8 cellular contexts compared by ENCODE assay signal in the genomic region with DNA sequence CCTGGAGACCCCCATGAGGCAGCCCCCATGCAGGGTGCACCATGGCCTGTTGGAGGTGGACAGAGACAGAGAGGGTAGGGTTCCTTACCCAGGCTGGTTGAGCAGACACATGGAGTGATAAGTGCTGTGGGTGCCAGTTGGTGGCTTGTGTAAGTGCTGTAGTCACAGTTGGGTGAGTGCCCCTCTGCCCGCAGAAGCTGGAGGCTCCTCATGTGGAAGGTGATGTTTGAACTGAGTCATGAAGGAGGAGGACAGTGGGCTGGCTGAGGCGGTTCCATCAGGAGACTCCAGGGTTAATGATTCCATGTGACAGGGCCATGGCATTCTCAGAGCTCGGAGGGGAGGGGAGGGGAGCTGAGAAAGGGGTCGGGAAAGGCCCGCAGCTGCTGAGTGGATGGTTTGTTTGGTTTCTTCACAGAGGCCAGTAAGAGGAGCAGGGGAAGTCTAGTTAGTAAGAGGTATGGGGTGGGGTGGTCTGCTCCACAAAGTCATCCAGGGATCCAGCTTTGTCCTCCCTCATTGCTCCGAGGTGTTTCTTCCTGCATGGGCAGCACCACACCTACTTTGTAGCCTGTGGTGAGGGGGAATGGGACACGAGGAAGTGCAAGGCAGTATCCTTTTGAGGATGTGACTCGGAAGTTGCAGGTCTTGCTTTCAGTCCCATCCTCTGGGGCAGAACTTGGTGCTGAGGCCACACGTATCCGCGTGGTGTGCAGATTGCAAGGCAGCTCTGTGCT. TPM values are rescaled to one million over a fixed set of nuclear protein-coding genes. Genes with fewer than 3 reads are reported as not detected.
A peak's percentile ranks its signal among the peaks of the same experiment; 100 is the strongest.
DNase-seq lines count a peak whose midpoint lies in the region; ATAC-seq and TF ChIP-seq lines count a peak whose summit lies in the region.

No MANE protein-coding gene starts in this region.

- TF ChIP-seq CTCF in NB4 (IDR thresholded peaks at IDR 0.05; ENCODE audit: low read depth, low read length) (no peak), fibroblast of villous mesenchyme (IDR thresholded peaks at IDR 0.05; ENCODE audit: insufficient read depth, low read depth, low read length) (no peak), neutrophil (IDR thresholded peaks at IDR 0.05) (no peak)

- H3K9me3 ChIP-seq in neutrophil: no peaks in the 10 kb centered on the region

- no peaks in the 10 kb centered on the region for H3K27me3 ChIP-seq in neutrophil

- H3K4me1 ChIP-seq in neutrophil (ENCODE audit: control insufficient read depth in 1 of 2, insufficient read depth in 1 of 2, low read depth in 1 of 2, low read length in 1 of 2): peaks cover 33 to 40% of the 10 kb centered on the region in 2 experiments

- peaks cover 20% of the 10 kb centered on the region for H3K36me3 ChIP-seq in neutrophil

- TF ChIP-seq POLR2A in NB4 (IDR thresholded peaks at IDR 0.05; ENCODE audit: extremely low read depth, insufficient read length): no peak

- H3K4me3 ChIP-seq in NB4 (ENCODE audit: low read depth, low read length): no peak overlapping the region
- H3K4me3 ChIP-seq in fibroblast of villous mesenchyme (ENCODE audit: low read depth, low read length): no peak overlapping the region
- H3K4me3 ChIP-seq in neutrophil (ENCODE audit: low read depth in 1 of 2, low read length in 1 of 2): peak overlapping the region; percentile 19 to 57

- no peak for ATAC-seq in HG03135 (IDR thresholded peaks at IDR 0.05; ENCODE audit: unreplicated experiment)

- peak; percentile 95 for DNase-seq in DMS53 (lab: John Stamatoyannopoulos, UW)
- DNase-seq in NB4 (ENCODE audit: low read depth): peak; percentile 40
- peak; percentile 27 for DNase-seq in fibroblast of villous mesenchyme (ENCODE audit: low read depth)
- no peak for DNase-seq in SKM-1 treated with dmso at 0.1 percent for 144 hours (lab: John Stamatoyannopoulos, UW; ENCODE audit: unreplicated experiment)
- no peak for DNase-seq in C1 segment of cervical spinal cord (lab: John Stamatoyannopoulos, UW)
- no peak for DNase-seq in stimulated activated CD4-positive, alpha-beta T cell treated with anti-CD3 and anti-CD28 coated beads, Interleukin-15, amount 100 ng/mL, for 24 hours

- peak overlapping the region; percentile 86 for H3K27ac ChIP-seq in neutrophil

RNA-seq across cellular contexts. Expression of a gene that starts 13.6 kb away (rescaled TPM):
- total RNA-seq in fibroblast of villous mesenchyme: 17.4 and 41.5 TPM in 2 replicates

Comparison
In these comparisons a context has a peak if more than half of its experiments do, and no peak if none do; other contexts are left out.
1. DNase-seq: peak in DMS53 (single experiment), NB4 (single experiment) and fibroblast of villous mesenchyme (single experiment); none in SKM-1 treated with dmso at 0.1 percent for 144 hours (single experiment), C1 segment of cervical spinal cord (0 of 14) and stimulated activated CD4-positive, alpha-beta T cell treated with anti-CD3 and anti-CD28 coated beads, Interleukin-15, amount 100 ng/mL, for 24 hours (single experiment).
2. H3K4me3 ChIP-seq: peak in neutrophil (2 of 2); none in NB4 (single experiment) and fibroblast of villous mesenchyme (single experiment).